1 cellular context compared by ENCODE assay signal in the genomic region with DNA sequence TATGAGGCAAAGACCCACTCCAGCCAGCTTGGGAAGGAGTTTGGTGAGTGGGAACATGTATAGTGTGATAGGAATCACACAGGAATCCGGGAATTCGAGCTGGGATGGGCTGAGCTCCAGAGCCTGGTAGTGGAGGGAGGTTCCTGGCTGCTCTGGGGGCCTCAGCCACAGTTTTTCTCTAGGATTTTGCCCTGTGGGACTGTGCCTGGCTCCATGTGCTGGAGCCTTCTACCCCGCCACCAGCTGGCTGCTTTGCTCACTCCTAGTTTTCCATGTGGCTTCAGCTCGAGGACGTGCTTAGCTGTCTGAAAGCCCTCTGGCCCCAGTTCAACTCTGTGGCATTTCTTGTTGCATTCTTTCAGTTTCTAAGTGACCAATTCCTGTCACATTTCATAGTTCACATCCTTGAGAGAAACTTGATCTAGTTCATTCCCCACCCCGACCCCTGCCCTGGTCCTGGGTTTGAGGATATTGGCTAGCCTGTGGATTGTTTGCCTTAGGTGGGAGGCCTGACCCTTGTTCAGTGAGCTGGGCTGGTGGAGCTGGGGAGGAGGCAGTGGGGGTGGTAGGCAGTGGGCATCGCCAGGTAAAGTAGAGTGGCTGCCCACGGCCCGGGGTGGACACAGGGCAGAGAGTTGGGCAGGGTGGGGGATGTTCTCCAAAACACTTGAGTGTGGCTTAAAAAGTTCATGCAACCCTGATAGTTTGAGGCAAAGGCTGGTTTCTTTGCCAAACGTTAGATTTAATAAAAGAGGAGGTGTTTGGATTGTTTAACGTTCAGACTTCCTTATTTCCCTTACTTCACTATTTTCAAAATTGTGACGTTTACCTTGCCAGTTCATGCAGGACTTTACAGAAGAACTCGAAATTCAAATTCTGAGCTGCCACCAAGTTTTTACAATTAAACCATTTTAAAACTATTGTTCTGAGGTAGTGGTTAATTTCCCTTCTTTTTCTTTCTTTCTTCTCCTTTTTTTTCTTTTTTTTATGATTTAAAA.
TF ChIP-seq lines count a peak whose summit lies in the region.

No MANE protein-coding gene starts in this region.

TF ChIP-seq in HCT116, 20 proteins besides CTCF, POLR2A, EP300 and RAD21 (continued from another document):
- TF ChIP-seq EZH2 (IDR thresholded peaks at IDR 0.05) (no peak), CBX3 (IDR thresholded peaks at IDR 0.05; ENCODE audit: low read depth) (no peak), FOSL1 (IDR thresholded peaks at IDR 0.05; ENCODE audit: low read depth) (no peak), EGR1 (IDR thresholded peaks at IDR 0.05; ENCODE audit: low read depth) (no peak), ELF1 (IDR thresholded peaks at IDR 0.05; ENCODE audit: borderline replicate concordance, low read depth) (no peak), JUND (IDR thresholded peaks at IDR 0.05) (no peak), POLR2AphosphoS5 (IDR thresholded peaks at IDR 0.05; ENCODE audit: low read depth, low read length) (no peak), ZFX (IDR thresholded peaks at IDR 0.05) (no peak), SP1 (IDR thresholded peaks at IDR 0.05; ENCODE audit: low read depth) (no peak), CEBPB (IDR thresholded peaks at IDR 0.05; ENCODE audit: low read depth) (no peak), SIN3A (IDR thresholded peaks at IDR 0.05; ENCODE audit: low read depth) (no peak), ZNF274 (IDR thresholded peaks at IDR 0.05; ENCODE audit: low read depth, low read length) (no peak), TCF7L2 (IDR thresholded peaks at IDR 0.05; ENCODE audit: borderline replicate concordance, extremely low read depth, insufficient read depth, insufficient read length) (no peak)
- TF ChIP-seq, protein P1, sequence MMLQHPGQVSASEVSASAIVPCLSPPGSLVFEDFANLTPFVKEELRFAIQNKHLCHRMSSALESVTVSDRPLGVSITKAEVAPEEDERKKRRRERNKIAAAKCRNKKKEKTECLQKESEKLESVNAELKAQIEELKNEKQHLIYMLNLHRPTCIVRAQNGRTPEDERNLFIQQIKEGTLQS (IDR thresholded peaks at IDR 0.05): no peak
- TF ChIP-seq, protein P2, sequence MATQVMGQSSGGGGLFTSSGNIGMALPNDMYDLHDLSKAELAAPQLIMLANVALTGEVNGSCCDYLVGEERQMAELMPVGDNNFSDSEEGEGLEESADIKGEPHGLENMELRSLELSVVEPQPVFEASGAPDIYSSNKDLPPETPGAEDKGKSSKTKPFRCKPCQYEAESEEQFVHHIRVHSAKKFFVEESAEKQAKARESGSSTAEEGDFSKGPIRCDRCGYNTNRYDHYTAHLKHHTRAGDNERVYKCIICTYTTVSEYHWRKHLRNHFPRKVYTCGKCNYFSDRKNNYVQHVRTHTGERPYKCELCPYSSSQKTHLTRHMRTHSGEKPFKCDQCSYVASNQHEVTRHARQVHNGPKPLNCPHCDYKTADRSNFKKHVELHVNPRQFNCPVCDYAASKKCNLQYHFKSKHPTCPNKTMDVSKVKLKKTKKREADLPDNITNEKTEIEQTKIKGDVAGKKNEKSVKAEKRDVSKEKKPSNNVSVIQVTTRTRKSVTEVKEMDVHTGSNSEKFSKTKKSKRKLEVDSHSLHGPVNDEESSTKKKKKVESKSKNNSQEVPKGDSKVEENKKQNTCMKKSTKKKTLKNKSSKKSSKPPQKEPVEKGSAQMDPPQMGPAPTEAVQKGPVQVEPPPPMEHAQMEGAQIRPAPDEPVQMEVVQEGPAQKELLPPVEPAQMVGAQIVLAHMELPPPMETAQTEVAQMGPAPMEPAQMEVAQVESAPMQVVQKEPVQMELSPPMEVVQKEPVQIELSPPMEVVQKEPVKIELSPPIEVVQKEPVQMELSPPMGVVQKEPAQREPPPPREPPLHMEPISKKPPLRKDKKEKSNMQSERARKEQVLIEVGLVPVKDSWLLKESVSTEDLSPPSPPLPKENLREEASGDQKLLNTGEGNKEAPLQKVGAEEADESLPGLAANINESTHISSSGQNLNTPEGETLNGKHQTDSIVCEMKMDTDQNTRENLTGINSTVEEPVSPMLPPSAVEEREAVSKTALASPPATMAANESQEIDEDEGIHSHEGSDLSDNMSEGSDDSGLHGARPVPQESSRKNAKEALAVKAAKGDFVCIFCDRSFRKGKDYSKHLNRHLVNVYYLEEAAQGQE (IDR thresholded peaks at IDR 0.05; ENCODE audit: low read depth): no peak
